ENCODE assay signal across 1 cellular context in genomic region chr19:48413879-48414623, GRCh38.
TF ChIP-seq lines count a peak whose summit lies in the region.

No MANE protein-coding gene starts in this region.

TF ChIP-seq in WTC11, 78 proteins besides CTCF, POLR2A, EP300 and RAD21 (continued from another document):
- no peak for TF ChIP-seq NR1H2 (CRISPR knock-in tag; IDR thresholded peaks at IDR 0.05)
- no peak for TF ChIP-seq CDX4 (CRISPR knock-in tag; IDR thresholded peaks at IDR 0.05; ENCODE audit: borderline replicate concordance)
- no peak for TF ChIP-seq SP1 (CRISPR knock-in tag; conservative IDR thresholded peaks at IDR 0.05)
